10 cellular contexts compared by ENCODE assay signal in genomic region chr6:38427492-38428210, GRCh38.
A peak's percentile ranks its signal among the peaks of the same experiment; 100 is the strongest.
DNase-seq lines count a peak whose midpoint lies in the region; ATAC-seq and TF ChIP-seq lines count a peak whose summit lies in the region.
"Had no signal": no experiment of that assay in that cellular context is flagged by ENCODE, and none has a peak within 500 bp of the region (broad histone marks: within the 10 kb centered on the region; RNA-seq: fewer than 3 reads in every experiment).

No MANE protein-coding gene starts in this region.

- H3K4me3 ChIP-seq in OCI-LY3 (ENCODE audit: low read length): peak overlapping the region; percentile 44
- no peak overlapping the region for H3K4me3 ChIP-seq in SJCRH30

- ATAC-seq in GM19467 (IDR thresholded peaks at IDR 0.05; ENCODE audit: unreplicated experiment) (peak; percentile 69), HG03280 (IDR thresholded peaks at IDR 0.05; ENCODE audit: unreplicated experiment) (peak; percentile 58), GM19455 (IDR thresholded peaks at IDR 0.05; ENCODE audit: unreplicated experiment) (no peak)

- H3K36me3 ChIP-seq in OCI-LY3 (replicated peaks; ENCODE audit: low read depth, low read length) (peaks cover 8% of the 10 kb centered on the region), SJCRH30 (no peaks in the 10 kb centered on the region)

- no peaks in the 10 kb centered on the region for H3K79me2 ChIP-seq in OCI-LY3 (ENCODE audit: low read length)

- TF ChIP-seq CTCF in OCI-LY3 (IDR thresholded peaks at IDR 0.05; ENCODE audit: low read depth, low read length): no peak

- H4K20me1 ChIP-seq in OCI-LY3 (ENCODE audit: insufficient read depth, low read length): no peaks in the 10 kb centered on the region

- H3K27ac ChIP-seq in OCI-LY3 (ENCODE audit: low read length): peak overlapping the region; percentile 46
- no peak overlapping the region for H3K27ac ChIP-seq in SJCRH30
- H3K27ac ChIP-seq: HL-60 had no signal

- H3K4me1 ChIP-seq in OCI-LY3 (ENCODE audit: low read length) (peaks cover 37% of the 10 kb centered on the region), SJCRH30 (no peaks in the 10 kb centered on the region)

- no peak overlapping the region for H2AFZ ChIP-seq in OCI-LY3 (ENCODE audit: low read depth, low read length)

- no peak overlapping the region for H3K9ac ChIP-seq in OCI-LY3 (ENCODE audit: low read length)

- DNase-seq in COR-L47 (lab: John Stamatoyannopoulos, UW) (peak; percentile 44), SJCRH30 (no peak), NCI-H1694 treated with DMSO at 0.1 percent for 48 hours (lab: John Stamatoyannopoulos, UW) (no peak), cerebellum (ENCODE audit: low spot score) (no peak)
- DNase-seq: retina had no signal

- peak overlapping the region; percentile 71 for H3K4me2 ChIP-seq in OCI-LY3 (ENCODE audit: low read length)

- H3K9me3 ChIP-seq in OCI-LY3 (ENCODE audit: insufficient read depth, low read length): 0 out of 2 replicates have a peak, but pooled peaks cover 5% of the 10 kb centered on the region
- no peaks in the 10 kb centered on the region for H3K9me3 ChIP-seq in SJCRH30 (replicated peaks)

- H3K27me3 ChIP-seq in OCI-LY3 (ENCODE audit: low read depth, low read length) (no peaks in the 10 kb centered on the region), SJCRH30 (no peaks in the 10 kb centered on the region)
